ENCODE assay signal across 8 cellular contexts in the genomic region with DNA sequence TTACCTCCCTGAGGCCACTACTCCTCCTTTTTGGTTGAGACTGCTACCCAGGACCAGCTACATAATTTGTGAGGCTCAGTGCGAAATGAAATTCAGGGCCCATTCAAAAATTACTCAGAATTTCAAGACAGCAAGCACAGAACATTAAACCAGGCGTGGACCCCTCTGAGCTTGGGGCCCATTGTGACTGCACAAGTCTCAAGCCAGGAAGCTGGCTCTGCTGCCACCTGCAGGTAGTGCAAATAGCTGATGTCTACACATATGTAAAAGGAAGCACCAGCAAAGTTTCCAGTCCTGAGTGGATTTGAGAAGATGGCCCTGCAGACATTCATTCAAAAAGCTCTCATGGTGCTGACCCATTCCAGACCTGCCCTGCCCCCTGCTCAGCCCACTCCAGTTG.
DNase-seq lines count a peak whose midpoint lies in the region; ATAC-seq and TF ChIP-seq lines count a peak whose summit lies in the region.

No MANE protein-coding gene starts in this region.

- no peaks in the 10 kb centered on the region for H3K36me3 ChIP-seq in brain microvascular endothelial cell (replicated peaks)

- peak; percentile 38 for DNase-seq in DMS53 treated with DMSO at 0.1 percent for 48 hours (lab: John Stamatoyannopoulos, UW; ENCODE audit: unreplicated experiment)
- DNase-seq in MV-4-11 (lab: John Stamatoyannopoulos, UW), result peak; percentile 37
- DNase-seq in brain microvascular endothelial cell, result no peak
- peak; percentile 16 for DNase-seq in midbrain (lab: John Stamatoyannopoulos, UW)
- DNase-seq in SHP77 treated with DMSO at 0.1 percent for 48 hours (lab: John Stamatoyannopoulos, UW), result no peak
- no peak for DNase-seq in DMS79 (lab: John Stamatoyannopoulos, UW)

- TF ChIP-seq CTCF in brain microvascular endothelial cell (IDR thresholded peaks at IDR 0.05; ENCODE audit: low read depth, low read length, missing control alignments), result peak; percentile 67

- in situ Hi-C loops in brain microvascular endothelial cell (cut with HindIII; ENCODE audit: low pct_ligation_motif_present, low sequenced_read_pairs), result no loop called here

- no peak overlapping the region for H3K27ac ChIP-seq in brain microvascular endothelial cell

- H3K27me3 ChIP-seq in brain microvascular endothelial cell (replicated peaks), result no peaks in the 10 kb centered on the region

- no peak overlapping the region for H3K4me3 ChIP-seq in brain microvascular endothelial cell (ENCODE audit: low read depth, low read length)

- ATAC-seq in GM19463 (IDR thresholded peaks at IDR 0.05; ENCODE audit: unreplicated experiment), result peak; percentile 76
- ATAC-seq in GM19455 (IDR thresholded peaks at IDR 0.05; ENCODE audit: unreplicated experiment), result no peak

Comparison
In these comparisons a context has a peak if more than half of its experiments do, and no peak if none do; other contexts are left out.
1. DNase-seq: peak in DMS53 treated with DMSO at 0.1 percent for 48 hours (single experiment), MV-4-11 (single experiment) and midbrain (single experiment); none in brain microvascular endothelial cell (single experiment), SHP77 treated with DMSO at 0.1 percent for 48 hours (single experiment) and DMS79 (single experiment).